1 cellular context compared by ENCODE assay signal in the genomic region with DNA sequence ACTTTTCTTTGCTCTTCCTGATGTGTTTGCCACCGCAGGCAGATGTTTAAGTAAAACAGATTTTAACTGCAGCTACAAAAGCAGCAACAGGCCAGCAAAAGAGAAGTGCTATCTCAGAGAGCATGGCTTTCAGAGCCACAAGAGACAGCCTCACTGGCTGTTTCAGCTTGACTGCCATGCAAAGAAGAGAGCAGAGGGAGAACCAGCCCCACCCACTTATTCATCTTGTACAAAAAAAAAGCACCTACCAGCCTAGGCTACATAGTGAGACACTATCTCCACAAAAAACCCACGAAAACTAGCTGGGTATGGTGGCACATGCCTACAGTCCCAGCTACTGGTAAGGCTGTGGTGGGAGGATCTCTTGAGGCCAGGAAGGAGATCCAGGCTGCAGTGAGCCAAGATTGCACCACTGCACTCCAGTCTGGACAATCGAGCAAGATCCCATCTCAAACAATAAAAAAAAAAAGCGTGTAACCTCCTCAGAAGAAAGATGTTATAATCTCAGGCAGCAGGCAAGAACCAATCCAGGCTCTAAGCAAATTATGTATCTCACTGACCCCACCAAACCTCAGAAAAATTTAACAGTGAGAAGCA.
A peak's percentile ranks its signal among the peaks of the same experiment; 100 is the strongest.
TF ChIP-seq lines count a peak whose summit lies in the region.

No MANE protein-coding gene starts in this region.

TF ChIP-seq in HEK293, 187 proteins besides CTCF, POLR2A, EP300 and RAD21:
- TF ChIP-seq, protein P1, sequence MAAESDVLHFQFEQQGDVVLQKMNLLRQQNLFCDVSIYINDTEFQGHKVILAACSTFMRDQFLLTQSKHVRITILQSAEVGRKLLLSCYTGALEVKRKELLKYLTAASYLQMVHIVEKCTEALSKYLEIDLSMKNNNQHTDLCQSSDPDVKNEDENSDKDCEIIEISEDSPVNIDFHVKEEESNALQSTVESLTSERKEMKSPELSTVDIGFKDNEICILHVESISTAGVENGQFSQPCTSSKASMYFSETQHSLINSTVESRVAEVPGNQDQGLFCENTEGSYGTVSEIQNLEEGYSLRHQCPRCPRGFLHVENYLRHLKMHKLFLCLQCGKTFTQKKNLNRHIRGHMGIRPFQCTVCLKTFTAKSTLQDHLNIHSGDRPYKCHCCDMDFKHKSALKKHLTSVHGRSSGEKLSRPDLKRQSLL (tag by site-specific recombination; IDR thresholded peaks at IDR 0.05), result no peak
- TF ChIP-seq ZBTB17 (tag by site-specific recombination; IDR thresholded peaks at IDR 0.05) (peak; percentile 92), ZNF121 (tag by site-specific recombination; IDR thresholded peaks at IDR 0.05) (0 out of 2 replicates have a peak, but pooled peaks have one; percentile 67)
